In genomic region chr12:130876758-130877157, GRCh38 we compare ENCODE assay signal across 1 cellular context.
TF ChIP-seq lines count a peak whose summit lies in the region.

No MANE protein-coding gene starts in this region.

TF ChIP-seq in HEK293, 187 proteins besides CTCF, POLR2A, EP300 and RAD21:
- TF ChIP-seq ZNF362 (tag by site-specific recombination; IDR thresholded peaks at IDR 0.05), result 0 out of 2 replicates have a peak, but pooled peaks have one; percentile 25
- TF ChIP-seq ZNF600 (tag by site-specific recombination; IDR thresholded peaks at IDR 0.05), result peak; percentile 55; the same call in 1 of the 2 replicates
- no peak for TF ChIP-seq ZNF473 (tag by site-specific recombination; IDR thresholded peaks at IDR 0.05)
- TF ChIP-seq ZNF18 (tag by site-specific recombination; IDR thresholded peaks at IDR 0.05), result peak; percentile 78
